11 cellular contexts compared by ENCODE assay signal in the genomic region with DNA sequence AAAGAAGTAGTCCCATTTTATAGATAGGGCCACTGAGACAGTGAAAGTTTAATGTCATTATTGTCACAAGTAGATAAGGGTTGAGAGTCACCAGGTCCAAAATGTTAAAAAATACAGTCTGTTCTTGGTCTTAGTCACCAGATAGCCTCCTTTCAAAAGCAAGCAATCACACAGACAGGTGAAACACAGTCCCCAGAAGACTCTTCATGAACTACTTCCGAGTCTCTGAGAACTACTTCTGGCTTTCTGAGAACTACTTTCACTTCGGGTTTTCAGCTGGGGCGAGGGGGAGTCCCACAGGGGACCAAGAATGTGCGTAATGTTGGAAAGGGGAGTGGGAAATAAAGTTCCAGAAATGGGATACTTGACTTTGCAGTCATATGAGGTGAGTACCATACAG.
A peak's percentile ranks its signal among the peaks of the same experiment; 100 is the strongest.
DNase-seq lines count a peak whose midpoint lies in the region; ATAC-seq and TF ChIP-seq lines count a peak whose summit lies in the region.
"Had no signal": no experiment of that assay in that cellular context is flagged by ENCODE, and none has a peak within 500 bp of the region (broad histone marks: within the 10 kb centered on the region; RNA-seq: fewer than 3 reads in every experiment).

No MANE protein-coding gene starts in this region.

- H3K4me3 Mint-ChIP-seq in effector memory CD8-positive, alpha-beta T cell: peak overlapping the region; percentile 63 to 69

- H3K27ac Mint-ChIP-seq in effector memory CD8-positive, alpha-beta T cell: peak overlapping the region; percentile 78 to 88

- H3K9me3 ChIP-seq in OCI-LY7 (ENCODE audit: low read length): no peaks in the 10 kb centered on the region
- H3K9me3 ChIP-seq: right lobe of liver had no signal

- CTCF ChIA-PET in OCI-LY7 (lab: Charles Lee; ENCODE audit: unreplicated experiment): no interaction called here

- peaks cover 0 to 2% of the 10 kb centered on the region in 2 donors for H3K4me1 Mint-ChIP-seq in effector memory CD8-positive, alpha-beta T cell (ENCODE audit: low read depth in 2 of 2)

- POLR2A ChIA-PET in OCI-LY7 (lab: Charles Lee): no interaction called here

- H3K4me3 ChIP-seq in OCI-LY7 (ENCODE audit: low read depth, low read length, poor library complexity, severe bottlenecking): no peak overlapping the region
- H3K4me3 ChIP-seq: right lobe of liver had no signal

- no peaks in the 10 kb centered on the region for H3K36me3 ChIP-seq in OCI-LY7 (ENCODE audit: insufficient read depth, low read length)
- H3K36me3 ChIP-seq: right lobe of liver had no signal

- no peak for DNase-seq in activated CD4-positive, CD25-positive, alpha-beta regulatory T cell (lab: John Stamatoyannopoulos, UW)
- DNase-seq in effector memory CD8-positive, alpha-beta T cell: no peak
- no peak for DNase-seq in OCI-LY7 (ENCODE audit: low spot score)
- DNase-seq in stimulated activated CD8-positive, alpha-beta memory T cell treated with anti-CD3 and anti-CD28 coated beads, Interleukin-4, amount 100 ng/mL, for 48 hours: no peak
- DNase-seq in activated CD8-positive, alpha-beta memory T cell treated with anti-CD3 and anti-CD28 coated beads, Interleukin-2, amount 50 U/mL, for 4 hours: no peak
- DNase-seq: effector CD4-positive, alpha-beta T cell; NCI-H1930; right lobe of liver had no signal

- H2AFZ ChIP-seq in OCI-LY7 (ENCODE audit: low read length): no peak overlapping the region

- intact Hi-C loops in OCI-LY7 (cut with micrococcal nuclease; ENCODE audit: unreplicated experiment): no loop called here

- H3K4me2 ChIP-seq in OCI-LY7 (ENCODE audit: low read length): no peak overlapping the region

- ATAC-seq in activated CD4-positive, CD25-positive, alpha-beta regulatory T cell treated with anti-CD3 and anti-CD28 coated beads, Interleukin-2, amount 50 U/mL, for 24 hours: peak; percentile 49 to 67
- peak; percentile 72 for ATAC-seq in GM21447 (IDR thresholded peaks at IDR 0.05; ENCODE audit: unreplicated experiment)
- peak; percentile 95 for ATAC-seq in HG03520 (IDR thresholded peaks at IDR 0.05; ENCODE audit: unreplicated experiment)
- ATAC-seq in effector memory CD8-positive, alpha-beta T cell (replicated peaks): no peak
- ATAC-seq: right lobe of liver had no signal

- H3K4me1 ChIP-seq in OCI-LY7 (ENCODE audit: insufficient read depth, low read length, poor library complexity, severe bottlenecking): no peaks in the 10 kb centered on the region
- H3K4me1 ChIP-seq: right lobe of liver had no signal

- H4K20me1 ChIP-seq in OCI-LY7 (ENCODE audit: insufficient read depth, low read length): no peaks in the 10 kb centered on the region

- H3K27ac ChIP-seq in OCI-LY7 (ENCODE audit: low read depth, low read length, poor library complexity, severe bottlenecking): no peak overlapping the region
- H3K27ac ChIP-seq: right lobe of liver had no signal

- H3K36me3 Mint-ChIP-seq in effector memory CD8-positive, alpha-beta T cell (ENCODE audit: insufficient read depth): no peaks in the 10 kb centered on the region

- H3K9me2 ChIP-seq in OCI-LY7 (ENCODE audit: insufficient read depth, low read length): no peaks in the 10 kb centered on the region

- no peaks in the 10 kb centered on the region for H3K79me2 ChIP-seq in OCI-LY7 (ENCODE audit: insufficient read depth, low read depth, low read length)

- H3K27me3 Mint-ChIP-seq in effector memory CD8-positive, alpha-beta T cell: peaks cover 32 to 47% of the 10 kb centered on the region in 2 donors

- no peaks in the 10 kb centered on the region for H3K9me3 Mint-ChIP-seq in effector memory CD8-positive, alpha-beta T cell

- TF ChIP-seq CTCF in OCI-LY7 (conservative IDR thresholded peaks at IDR 0.05; ENCODE audit: low read length): no peak

- no TSS peak for BruUV-seq in OCI-LY7 (replicated peaks; lab: Mats Ljungman, UMichigan)
